In the genomic region with DNA sequence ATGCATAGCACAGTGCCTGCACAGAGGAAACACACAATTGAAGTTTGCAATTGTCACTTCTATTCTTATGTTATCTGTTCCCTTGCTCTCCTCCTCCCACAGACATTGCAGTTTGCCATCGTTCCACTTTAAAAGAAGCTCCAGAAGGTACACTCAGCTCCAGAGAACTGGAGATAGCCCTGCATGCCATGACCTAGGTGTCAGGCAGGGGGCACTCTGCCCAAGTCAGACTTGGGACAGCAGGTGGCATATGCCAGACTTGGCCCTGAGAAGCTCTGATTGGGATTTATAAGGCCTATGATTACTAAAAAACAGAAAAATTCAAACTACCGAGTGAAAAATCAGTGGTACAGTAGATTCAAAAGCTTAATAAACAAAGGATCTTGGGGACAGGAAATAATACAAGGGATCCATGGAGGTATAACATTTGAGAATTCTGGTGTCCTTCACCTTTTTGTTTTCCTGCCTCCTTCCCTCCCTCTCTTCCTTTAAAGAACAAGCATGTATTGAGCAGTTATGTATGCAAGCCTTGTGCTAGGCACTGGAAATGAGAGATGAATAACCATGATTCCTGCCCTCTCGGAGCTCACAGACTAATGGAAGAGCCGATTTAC, we compare ENCODE assay signal across 8 cellular contexts. TPM values are rescaled to one million over a fixed set of nuclear protein-coding genes. Genes with fewer than 3 reads are reported as not detected.
DNase-seq lines count a peak whose midpoint lies in the region; ATAC-seq, FAIRE-seq and TF ChIP-seq lines count a peak whose summit lies in the region.

No MANE protein-coding gene starts in this region.

- H3K9me3 Mint-ChIP-seq in T-helper 2 cell treated with Interferon-gamma antibody and Interleukin-4, amounts not matched to agents 5 μg/mL and 100 μg/mL, for 36 hours: no peaks in the 10 kb centered on the region

- CTCF ChIA-PET in BJ (lab: Yijun Ruan, JAX): interaction anchor here (0.6 to 2.9 kb wide), 24 partner anchors 9 to 756 kb away, joined by 3 to 49 read pairs (median 4); partner anchors contain the start of gene TENM4

- H3K4me3 Mint-ChIP-seq in T-helper 2 cell treated with Interferon-gamma antibody and Interleukin-4, amounts not matched to agents 5 μg/mL and 100 μg/mL, for 36 hours: no peak overlapping the region

- peak; percentile 70 for ATAC-seq in GM18861 (IDR thresholded peaks at IDR 0.05; ENCODE audit: unreplicated experiment)
- ATAC-seq in HG03520 (IDR thresholded peaks at IDR 0.05; ENCODE audit: unreplicated experiment): peak; percentile 51
- ATAC-seq in GM18517 (IDR thresholded peaks at IDR 0.05; ENCODE audit: unreplicated experiment): no peak

- no peak for DNase-seq in BJ (ENCODE audit: low read depth)
- peak; percentile 73 for DNase-seq in islet precursor cell
- DNase-seq in T-helper 2 cell treated with Interferon-gamma antibody and Interleukin-4, amounts not matched to agents 5 μg/mL and 100 μg/mL, for 36 hours (ENCODE audit: low spot score): no peak
- no peak for DNase-seq in GM19239 (ENCODE audit: insufficient read length, low spot score)

- H3K27ac Mint-ChIP-seq in T-helper 2 cell treated with Interferon-gamma antibody and Interleukin-4, amounts not matched to agents 5 μg/mL and 100 μg/mL, for 36 hours: no peak overlapping the region

- no peaks in the 10 kb centered on the region for H3K36me3 Mint-ChIP-seq in T-helper 2 cell treated with Interferon-gamma antibody and Interleukin-4, amounts not matched to agents 5 μg/mL and 100 μg/mL, for 36 hours (ENCODE audit: low read depth)

- TF ChIP-seq CTCF in BJ (IDR thresholded peaks at IDR 0.05; ENCODE audit: insufficient read depth, low read depth, low read length): peak; percentile 79
- TF ChIP-seq CTCF in WI38 (IDR thresholded peaks at IDR 0.05; ENCODE audit: low read depth, low read length): peak; percentile 91

- no peaks in the 10 kb centered on the region for H3K36me3 ChIP-seq in BJ (ENCODE audit: control insufficient read depth, insufficient read depth, low read length)

- FAIRE-seq in GM19239 (lab: Jason Lieb, UNC): no peak

- H3K27me3 Mint-ChIP-seq in T-helper 2 cell treated with Interferon-gamma antibody and Interleukin-4, amounts not matched to agents 5 μg/mL and 100 μg/mL, for 36 hours (ENCODE audit: low read depth): no peaks in the 10 kb centered on the region

- no peaks in the 10 kb centered on the region for H3K4me1 Mint-ChIP-seq in T-helper 2 cell treated with Interferon-gamma antibody and Interleukin-4, amounts not matched to agents 5 μg/mL and 100 μg/mL, for 36 hours (ENCODE audit: low read depth)

- no peak overlapping the region for H3K4me3 ChIP-seq in BJ (ENCODE audit: low read depth, low read length)
- H3K4me3 ChIP-seq in WI38 (ENCODE audit: low read depth, low read length): no peak overlapping the region

- H3K27me3 ChIP-seq in BJ (ENCODE audit: control insufficient read depth, insufficient read depth, low read length): no peaks in the 10 kb centered on the region; the same call in 1 of the 2 replicates

- POLR2A ChIA-PET in BJ (lab: Charles Lee): no interaction called here

RNA-seq across cellular contexts. Expression of gene TENM4, which starts 40.0 kb away (rescaled TPM):
- 0.36 and 0.39 TPM in 2 replicates for polyA plus RNA-seq in BJ (2011; rRNA removed)
- 1.2 and 1.5 TPM in 2 replicates for polyA minus RNA-seq in BJ (2011; rRNA and poly(A)+ RNA removed)
